16 cellular contexts compared by ENCODE assay signal in the genomic region with DNA sequence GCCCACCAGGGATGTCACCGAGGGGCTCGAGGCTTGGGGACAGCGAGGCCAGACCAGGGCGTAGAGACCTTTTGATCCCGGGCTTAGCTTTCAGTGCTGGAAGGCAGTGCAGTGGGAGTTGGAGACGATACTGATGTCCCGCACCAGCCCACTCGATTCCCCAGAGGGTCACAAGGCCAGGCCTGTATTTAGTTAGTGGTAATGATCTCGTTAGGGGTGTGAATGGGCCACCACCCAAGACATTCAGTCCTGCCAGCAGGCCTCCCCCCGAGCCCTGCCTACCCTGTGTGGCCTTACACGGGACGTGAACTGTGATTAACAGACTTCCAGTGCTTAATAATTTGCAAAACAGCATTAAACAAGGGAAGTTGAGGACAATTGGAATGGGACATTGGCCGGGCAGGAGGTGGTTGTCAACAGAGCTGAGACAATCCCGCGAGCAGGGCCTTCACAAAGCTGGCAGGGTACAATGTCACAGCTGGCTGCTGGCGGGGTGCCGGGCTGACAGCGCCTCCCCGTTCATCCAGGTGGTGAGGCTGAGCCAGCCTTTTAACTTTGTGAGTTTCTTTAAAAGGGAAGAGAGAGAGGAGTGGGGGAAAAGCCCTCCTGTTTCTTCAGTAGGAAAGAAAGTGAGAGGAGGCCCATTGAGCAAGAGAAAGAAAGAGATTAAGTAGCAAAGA.
DNase-seq lines count a peak whose midpoint lies in the region; ATAC-seq lines count a peak whose summit lies in the region.
"Had no signal": no experiment of that assay in that cellular context is flagged by ENCODE, and none has a peak within 500 bp of the region (broad histone marks: within the 10 kb centered on the region; RNA-seq: fewer than 3 reads in every experiment).

No MANE protein-coding gene starts in this region.

- H3K4me1 ChIP-seq in HUES48 (ENCODE audit: control insufficient read depth, insufficient read depth, low read length), result peaks cover 26% of the 10 kb centered on the region

- H3K36me3 ChIP-seq in HUES48 (ENCODE audit: control insufficient read depth, insufficient read depth, low read length), result no peaks in the 10 kb centered on the region
- H3K36me3 ChIP-seq: MG63 had no signal

- intact Hi-C loops in cardiac septum (cut with DNase I), result no loop called here

- DNase-seq in ELF-1 (ENCODE audit: low read depth, low spot score) (peak; percentile 60), NCI-H345 treated with DMSO at 0.1 percent for 48 hours (lab: John Stamatoyannopoulos, UW; ENCODE audit: unreplicated experiment) (peak; percentile 18), iPS-NIHi11 (ENCODE audit: low spot score) (peak; percentile 82), cardiac septum (ENCODE audit: low spot score) (no peak)
- DNase-seq in stimulated activated CD8-positive, alpha-beta memory T cell treated with anti-CD3 and anti-CD28 coated beads, Interleukin-4, amount 100 ng/mL, for 48 hours, result no peak
- DNase-seq: DMS153, Karpas-422, MG63, NCI-H1105, NCI-H2029, NCI-H226, NCI-H82 had no signal

- no peak overlapping the region for H3K4me3 ChIP-seq in HUES48 (ENCODE audit: low read depth, low read length)
- H3K4me3 ChIP-seq: MG63 had no signal

- H3K27ac ChIP-seq in HUES48 (ENCODE audit: low read depth, low read length), result peak overlapping the region; percentile 79

- ATAC-seq in HG02798 (IDR thresholded peaks at IDR 0.05; ENCODE audit: poor library complexity, unreplicated experiment) (no peak), GM19463 (IDR thresholded peaks at IDR 0.05; ENCODE audit: unreplicated experiment) (no peak)
- ATAC-seq: Panc1 had no signal

- no peaks in the 10 kb centered on the region for H3K9me3 ChIP-seq in HUES48 (ENCODE audit: control insufficient read depth, insufficient read depth, low read length)
- H3K9me3 ChIP-seq: MG63 had no signal

- H3K9ac ChIP-seq in HUES48 (ENCODE audit: low read depth, low read length), result no peak overlapping the region

- no peaks in the 10 kb centered on the region for H3K27me3 ChIP-seq in HUES48 (ENCODE audit: control insufficient read depth, insufficient read depth, low read length)
- H3K27me3 ChIP-seq: MG63 had no signal

Comparison
In these comparisons a context has a peak if more than half of its experiments do, and no peak if none do; other contexts are left out.
1. DNase-seq: peak in ELF-1 (single experiment), NCI-H345 treated with DMSO at 0.1 percent for 48 hours (single experiment) and iPS-NIHi11 (single experiment); none in stimulated activated CD8-positive, alpha-beta memory T cell treated with anti-CD3 and anti-CD28 coated beads, Interleukin-4, amount 100 ng/mL, for 48 hours (single experiment) and cardiac septum (single experiment).